Comparison of ENCODE assay signal across 1 cellular context in genomic region chr18:48896875-48897511, GRCh38.
TF ChIP-seq lines count a peak whose summit lies in the region.

No MANE protein-coding gene starts in this region.

TF ChIP-seq in HepG2, 621 proteins besides CTCF, POLR2A, EP300 and RAD21 (continued from another document and continues in another):
- TF ChIP-seq FOXP4 (CRISPR knock-in tag; IDR thresholded peaks at IDR 0.05) (peak; percentile 1; the same call in 1 of the 2 replicates), ZSCAN21 (CRISPR knock-in tag; IDR thresholded peaks at IDR 0.05; ENCODE audit: borderline replicate concordance) (no peak; the same call in 1 of the 2 replicates), PITX1 (CRISPR knock-in tag; IDR thresholded peaks at IDR 0.05) (peak; percentile 53; the same call in 1 of the 2 replicates), MEF2D (CRISPR knock-in tag; IDR thresholded peaks at IDR 0.05) (0 out of 2 replicates have a peak, but pooled peaks have one; percentile 21), ZNF644 (CRISPR knock-in tag; IDR thresholded peaks at IDR 0.05; ENCODE audit: low read depth) (peak; percentile 70), ZBTB7B (CRISPR knock-in tag; IDR thresholded peaks at IDR 0.05) (peak; percentile 87; the same call in 1 of the 2 replicates), REPIN1 (CRISPR knock-in tag; IDR thresholded peaks at IDR 0.05; ENCODE audit: borderline replicate concordance, low read depth) (peak; percentile 87; the same call in 1 of the 2 replicates), UBTF (CRISPR knock-in tag; IDR thresholded peaks at IDR 0.05) (peak; percentile 81), ZNF414 (CRISPR knock-in tag; IDR thresholded peaks at IDR 0.05) (no peak), ZSCAN5A (CRISPR knock-in tag; IDR thresholded peaks at IDR 0.05; ENCODE audit: borderline replicate concordance) (peak; percentile 59; the same call in 1 of the 2 replicates), XRCC5 (optimal IDR thresholded peaks at IDR 0.05; ENCODE audit: low read length) (peak; percentile 73), ZNF263 (CRISPR knock-in tag; IDR thresholded peaks at IDR 0.05) (0 out of 2 replicates have a peak, but pooled peaks have one; percentile 30), SALL1 (CRISPR knock-in tag; IDR thresholded peaks at IDR 0.05) (peak; percentile 66), HMGXB3 (CRISPR knock-in tag; IDR thresholded peaks at IDR 0.05; ENCODE audit: borderline replicate concordance) (no peak), PHF5A (CRISPR knock-in tag; IDR thresholded peaks at IDR 0.05; ENCODE audit: low read depth, unreplicated experiment) (peak; percentile 68), ZMYM4 (CRISPR knock-in tag; IDR thresholded peaks at IDR 0.05) (peak; percentile 80), HNF1A (IDR thresholded peaks at IDR 0.05; ENCODE audit: low read depth) (no peak; the same call in 1 of the 2 replicates), HNF1A (CRISPR knock-in tag; IDR thresholded peaks at IDR 0.05; ENCODE audit: borderline replicate concordance) (peak; percentile 58; the same call in 1 of the 2 replicates), ARNTL (CRISPR knock-in tag; IDR thresholded peaks at IDR 0.05) (peak; percentile 67; the same call in 1 of the 2 replicates), KLF11 (CRISPR knock-in tag; IDR thresholded peaks at IDR 0.05) (peak; percentile 71; the same call in 1 of the 2 replicates), POLR2AphosphoS5 (IDR thresholded peaks at IDR 0.05; ENCODE audit: low read depth, low read length) (peak; percentile 42; the same call in 1 of the 2 replicates), RFXANK (CRISPR knock-in tag; IDR thresholded peaks at IDR 0.05) (0 out of 2 replicates have a peak, but pooled peaks have one; percentile 58), ZSCAN9 (CRISPR knock-in tag; IDR thresholded peaks at IDR 0.05; ENCODE audit: borderline replicate concordance) (0 out of 2 replicates have a peak, but pooled peaks have one; percentile 28), LRRFIP1 (CRISPR knock-in tag; conservative IDR thresholded peaks at IDR 0.05) (no peak), ZBTB49 (CRISPR knock-in tag; IDR thresholded peaks at IDR 0.05; ENCODE audit: borderline replicate concordance) (no peak), MXD1 (CRISPR knock-in tag; IDR thresholded peaks at IDR 0.05) (no peak), ZFY (CRISPR knock-in tag; IDR thresholded peaks at IDR 0.05) (peak; percentile 81), STAG1 (CRISPR knock-in tag; IDR thresholded peaks at IDR 0.05) (peak; percentile 78), TFAP4 (IDR thresholded peaks at IDR 0.05; ENCODE audit: borderline replicate concordance, low read depth) (peak; percentile 69; the same call in 1 of the 2 replicates), NR2C2 (CRISPR knock-in tag; IDR thresholded peaks at IDR 0.05; ENCODE audit: borderline replicate concordance) (peak; percentile 60; the same call in 1 of the 2 replicates), POLR2AphosphoS2 (IDR thresholded peaks at IDR 0.05; ENCODE audit: low read depth, low read length) (no peak), TBX2 (CRISPR knock-in tag; IDR thresholded peaks at IDR 0.05; ENCODE audit: borderline replicate concordance) (peak; percentile 65; the same call in 1 of the 2 replicates), KLF13 (CRISPR knock-in tag; IDR thresholded peaks at IDR 0.05) (peak; percentile 67; the same call in 1 of the 2 replicates), ZBTB42 (CRISPR knock-in tag; IDR thresholded peaks at IDR 0.05) (peak; percentile 99)
